In the genomic region with DNA sequence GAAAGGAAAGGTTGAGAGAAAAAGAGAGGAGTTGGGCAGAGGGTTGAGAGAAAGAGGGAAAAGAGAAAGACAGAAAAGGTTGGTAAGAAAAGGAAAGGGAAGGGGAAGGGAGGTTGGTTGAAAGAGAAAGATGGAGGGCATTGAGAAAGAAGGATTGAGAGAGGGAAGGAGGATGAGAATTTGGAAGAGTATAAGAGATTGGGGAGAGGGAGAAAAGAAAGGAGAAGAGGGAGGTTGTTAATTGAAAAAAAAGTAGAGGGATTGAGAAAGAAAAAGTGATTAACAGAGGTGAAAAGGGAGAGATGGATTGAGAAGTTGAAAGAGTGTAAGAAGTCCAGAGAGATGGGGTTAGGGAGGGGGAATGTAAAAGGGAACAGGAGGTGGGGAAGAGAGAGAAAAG, we compare ENCODE assay signal across 28 cellular contexts.
"Had no signal": no experiment of that assay in that cellular context is flagged by ENCODE, and none has a peak within 500 bp of the region (broad histone marks: within the 10 kb centered on the region; RNA-seq: fewer than 3 reads in every experiment).

No MANE protein-coding gene starts in this region.

- H3K27ac ChIP-seq: ovary, parathyroid adenoma, psoas muscle, right lobe of liver, sigmoid colon, stomach, thoracic aorta, thyroid gland, tibial nerve, upper lobe of left lung, vagina had no signal

- H3K4me1 Mint-ChIP-seq: naive thymus-derived CD8-positive, alpha-beta T cell; nephron progenitor cell; stimulated activated effector memory CD8-positive, alpha-beta T cell treated with anti-CD3 and anti-CD28 coated beads, Interleukin-12 subunit alpha, Interleukin-12 subunit beta, amount 100 ng/mL, for 72 hours had no signal

- H3K9me3 ChIP-seq: ovary, psoas muscle, right lobe of liver, sigmoid colon, stomach, thoracic aorta, thyroid gland, tibial nerve, upper lobe of left lung, vagina had no signal

- H3K27me3 ChIP-seq: ovary, right lobe of liver, sigmoid colon, stomach, thyroid gland, tibial nerve, upper lobe of left lung, vagina had no signal

- H3K4me3 Mint-ChIP-seq: naive thymus-derived CD8-positive, alpha-beta T cell; nephron progenitor cell; neural crest cell; stimulated activated effector memory CD8-positive, alpha-beta T cell treated with anti-CD3 and anti-CD28 coated beads, Interleukin-12 subunit alpha, Interleukin-12 subunit beta, amount 100 ng/mL, for 72 hours; stimulated activated naive B cell treated with anti-CD40 and anti-IgM and Interleukin-4, amounts not matched to agents 10 μg/mL and 1 μg/mL and 100 μg/mL, for 72 hours; stimulated activated naive CD8-positive, alpha-beta T cell treated with anti-CD3 and anti-CD28 coated beads, Interleukin-15, Interleukin-2, amounts not matched to agents 100 ng/mL and 50 ng/mL, for 24 hours had no signal

- H3K36me3 Mint-ChIP-seq: naive thymus-derived CD8-positive, alpha-beta T cell; stimulated activated effector memory CD8-positive, alpha-beta T cell treated with anti-CD3 and anti-CD28 coated beads, Interleukin-12 subunit alpha, Interleukin-12 subunit beta, amount 100 ng/mL, for 72 hours; stimulated activated naive B cell treated with anti-CD40 and anti-IgM and Interleukin-4, amounts not matched to agents 10 μg/mL and 1 μg/mL and 100 μg/mL, for 72 hours had no signal

- DNase-seq: naive thymus-derived CD8-positive, alpha-beta T cell; nephron progenitor cell; occipital lobe; ovary; posterior cingulate gyrus; psoas muscle; right cardiac atrium; right lobe of liver; sigmoid colon; small intestine; stimulated activated CD4-positive, alpha-beta T cell treated with anti-CD3 and anti-CD28 coated beads, Interleukin-15, amount 100 ng/mL, for 24 hours; stimulated activated CD4-positive, alpha-beta T cell treated with anti-CD3 and anti-CD28 coated beads, Interleukin-2, amount 100 ng/mL, for 24 hours; stimulated activated CD4-positive, alpha-beta T cell treated with anti-CD3 and anti-CD28 coated beads, Interleukin-2, amount 100 ng/mL, for 48 hours; stimulated activated CD4-positive, alpha-beta T cell treated with anti-CD3 and anti-CD28 coated beads, Interleukin-4, amount 100 ng/mL, for 24 hours; stimulated activated naive B cell treated with anti-CD40 and anti-IgM and Interleukin-4, amounts not matched to agents 10 μg/mL and 1 μg/mL and 100 μg/mL, for 72 hours; stimulated activated naive CD4-positive, alpha-beta T cell treated with Interleukin-2 at 50 U/mL for 16 hours; stomach; thyroid gland; trophoblast cell; upper lobe of left lung had no signal

- H3K4me1 ChIP-seq: parathyroid adenoma, psoas muscle, right lobe of liver, sigmoid colon, stomach, thyroid gland, tibial nerve, upper lobe of left lung, vagina had no signal

- H3K9me3 Mint-ChIP-seq: neural crest cell; stimulated activated effector memory CD8-positive, alpha-beta T cell treated with anti-CD3 and anti-CD28 coated beads, Interleukin-12 subunit alpha, Interleukin-12 subunit beta, amount 100 ng/mL, for 72 hours; stimulated activated naive B cell treated with anti-CD40 and anti-IgM and Interleukin-4, amounts not matched to agents 10 μg/mL and 1 μg/mL and 100 μg/mL, for 72 hours; stimulated activated naive CD8-positive, alpha-beta T cell treated with anti-CD3 and anti-CD28 coated beads, Interleukin-15, Interleukin-2, amounts not matched to agents 100 ng/mL and 50 ng/mL, for 24 hours had no signal

- H3K79me2 ChIP-seq: parathyroid adenoma had no signal

- H3K27me3 Mint-ChIP-seq: progenitor cell of endocrine pancreas had no signal

- H3K4me3 ChIP-seq: ovary, psoas muscle, right lobe of liver, sigmoid colon, stomach, thoracic aorta, thyroid gland, tibial nerve, upper lobe of left lung, vagina had no signal

- H3K27ac Mint-ChIP-seq: nephron progenitor cell; progenitor cell of endocrine pancreas; stimulated activated effector memory CD8-positive, alpha-beta T cell treated with anti-CD3 and anti-CD28 coated beads, Interleukin-12 subunit alpha, Interleukin-12 subunit beta, amount 100 ng/mL, for 72 hours; stimulated activated naive B cell treated with anti-CD40 and anti-IgM and Interleukin-4, amounts not matched to agents 10 μg/mL and 1 μg/mL and 100 μg/mL, for 72 hours; stimulated activated naive CD8-positive, alpha-beta T cell treated with anti-CD3 and anti-CD28 coated beads, Interleukin-15, Interleukin-2, amounts not matched to agents 100 ng/mL and 50 ng/mL, for 24 hours had no signal

- H2AFZ ChIP-seq: parathyroid adenoma had no signal

- ATAC-seq: naive thymus-derived CD8-positive, alpha-beta T cell; psoas muscle; right cardiac atrium; right lobe of liver; stimulated activated effector memory CD8-positive, alpha-beta T cell treated with anti-CD3 and anti-CD28 coated beads, Interleukin-12 subunit alpha, Interleukin-12 subunit beta, amount 100 ng/mL, for 72 hours; stimulated activated naive B cell treated with anti-CD40 and anti-IgM and Interleukin-4, amounts not matched to agents 10 μg/mL and 1 μg/mL and 100 μg/mL, for 72 hours had no signal

- H3K36me3 ChIP-seq: ovary, right lobe of liver, sigmoid colon, stomach, thoracic aorta, thyroid gland, tibial nerve, upper lobe of left lung, vagina had no signal
